In genomic region chr14:71538949-71539659, GRCh38 we compare ENCODE assay signal across 12 cellular contexts.
DNase-seq lines count a peak whose midpoint lies in the region; ATAC-seq and TF ChIP-seq lines count a peak whose summit lies in the region.
"Had no signal": no experiment of that assay in that cellular context is flagged by ENCODE, and none has a peak within 500 bp of the region (broad histone marks: within the 10 kb centered on the region; RNA-seq: fewer than 3 reads in every experiment).

No MANE protein-coding gene starts in this region.

- no peaks in the 10 kb centered on the region for H3K9me3 Mint-ChIP-seq in activated naive CD4-positive, alpha-beta T cell treated with anti-CD3 and anti-CD28 coated beads, Interleukin-2, amount 10 ng/mL, durations not matched to agents 7 days and 5 days

- peaks cover 12% of the 10 kb centered on the region for H3K4me1 Mint-ChIP-seq in activated naive CD4-positive, alpha-beta T cell treated with anti-CD3 and anti-CD28 coated beads, Interleukin-2, amount 10 ng/mL, durations not matched to agents 7 days and 5 days

- no peaks in the 10 kb centered on the region for H3K36me3 Mint-ChIP-seq in activated naive CD4-positive, alpha-beta T cell treated with anti-CD3 and anti-CD28 coated beads, Interleukin-2, amount 10 ng/mL, durations not matched to agents 7 days and 5 days

- H3K27ac ChIP-seq in cardiac muscle cell (peak overlapping the region; percentile 88), right atrium auricular region (no peak overlapping the region), thoracic aorta (no peak overlapping the region), psoas muscle (no peak overlapping the region)
- H3K27ac ChIP-seq: epithelial cell of prostate, VCaP had no signal

- no peak overlapping the region for H3K4me3 ChIP-seq in cardiac muscle cell
- no peak overlapping the region for H3K4me3 ChIP-seq in right atrium auricular region
- H3K4me3 ChIP-seq in thoracic aorta = peak overlapping the region; percentile 40
- H3K4me3 ChIP-seq in psoas muscle = no peak overlapping the region

- TF ChIP-seq CTCF in cardiac muscle cell (IDR thresholded peaks at IDR 0.05; ENCODE audit: low read depth, low read length) = no peak
- no peak for TF ChIP-seq CTCF in right atrium auricular region (IDR thresholded peaks at IDR 0.05)
- no peak for TF ChIP-seq CTCF in thoracic aorta (IDR thresholded peaks at IDR 0.05)
- TF ChIP-seq CTCF in psoas muscle (IDR thresholded peaks at IDR 0.05) = no peak

- WGBS in psoas muscle, 3 donors = 53 to 59% (median 58%) methylated on average over 4 of the region's 4 CpGs

- ATAC-seq in thoracic aorta (ENCODE audit: insufficient number of reproducible peaks, low FRiP score, low read depth) = no peak
- ATAC-seq in psoas muscle = no peak

- peak in 1 of 2 donors; percentile 63 for DNase-seq in cardiac muscle cell (ENCODE audit: low read depth in 1 of 2, low spot score in 1 of 2)
- no peak for DNase-seq in right atrium auricular region (ENCODE audit: low spot score)
- peak; percentile 59 for DNase-seq in cerebellum (ENCODE audit: low spot score)
- DNase-seq in left kidney (ENCODE audit: low read depth, low spot score) = peak; percentile 14
- no peak for DNase-seq in thoracic aorta (ENCODE audit: low spot score)
- DNase-seq in activated naive CD4-positive, alpha-beta T cell treated with anti-CD3 and anti-CD28 coated beads, Interleukin-2, amount 10 ng/mL, durations not matched to agents 7 days and 5 days = no peak
- no peak for DNase-seq in psoas muscle
- no peak for DNase-seq in retina
- DNase-seq: NCI-H2227 treated with DMSO at 0.1 percent for 48 hours, small intestine had no signal

- no peaks in the 10 kb centered on the region for H3K27me3 Mint-ChIP-seq in activated naive CD4-positive, alpha-beta T cell treated with anti-CD3 and anti-CD28 coated beads, Interleukin-2, amount 10 ng/mL, durations not matched to agents 7 days and 5 days

- no peak overlapping the region for H3K4me3 Mint-ChIP-seq in activated naive CD4-positive, alpha-beta T cell treated with anti-CD3 and anti-CD28 coated beads, Interleukin-2, amount 10 ng/mL, durations not matched to agents 7 days and 5 days

- no peak overlapping the region for H3K27ac Mint-ChIP-seq in activated naive CD4-positive, alpha-beta T cell treated with anti-CD3 and anti-CD28 coated beads, Interleukin-2, amount 10 ng/mL, durations not matched to agents 7 days and 5 days

- no peaks in the 10 kb centered on the region for H3K27me3 ChIP-seq in cardiac muscle cell
- H3K27me3 ChIP-seq in right atrium auricular region = no peaks in the 10 kb centered on the region
- H3K27me3 ChIP-seq in thoracic aorta (replicated peaks; ENCODE audit: insufficient read depth) = no peaks in the 10 kb centered on the region
- H3K27me3 ChIP-seq in psoas muscle (ENCODE audit: insufficient read depth in 3 of 3, low read length in 2 of 3) = no peaks in the 10 kb centered on the region

- CTCF ChIA-PET in activated naive CD4-positive, alpha-beta T cell treated with anti-CD3 and anti-CD28 coated beads, Interleukin-2, amount 10 ng/mL, durations not matched to agents 7 days and 5 days (lab: Charles Lee) = no interaction called here

- intact Hi-C loops in psoas muscle (cut with DNase I) = no loop called here

- H3K4me1 ChIP-seq in cardiac muscle cell (ENCODE audit: low read depth) (peaks cover 49% of the 10 kb centered on the region), right atrium auricular region (peaks cover 0 to 25% of the 10 kb centered on the region in 2 donors), thoracic aorta (ENCODE audit: control insufficient read depth in 1 of 2, low read depth in 2 of 2) (peaks cover 19 to 33% of the 10 kb centered on the region in 2 donors), psoas muscle (no peaks in the 10 kb centered on the region)

- no peaks in the 10 kb centered on the region for H3K36me3 ChIP-seq in cardiac muscle cell
- no peaks in the 10 kb centered on the region for H3K36me3 ChIP-seq in right atrium auricular region
- H3K36me3 ChIP-seq in thoracic aorta = no peaks in the 10 kb centered on the region
- no peaks in the 10 kb centered on the region for H3K36me3 ChIP-seq in psoas muscle (ENCODE audit: insufficient read depth in 1 of 2, low read depth in 1 of 2)

- H3K9me3 ChIP-seq in cardiac muscle cell (ENCODE audit: low read depth) = no peaks in the 10 kb centered on the region
- no peaks in the 10 kb centered on the region for H3K9me3 ChIP-seq in right atrium auricular region
- no peaks in the 10 kb centered on the region for H3K9me3 ChIP-seq in thoracic aorta
- H3K9me3 ChIP-seq in psoas muscle = no peaks in the 10 kb centered on the region

Comparison
In these comparisons a context has a peak if more than half of its experiments do, and no peak if none do; other contexts are left out.
1. DNase-seq: peak in cerebellum (single experiment) and left kidney (single experiment); none in right atrium auricular region (single experiment), thoracic aorta (single experiment), activated naive CD4-positive, alpha-beta T cell treated with anti-CD3 and anti-CD28 coated beads, Interleukin-2, amount 10 ng/mL, durations not matched to agents 7 days and 5 days (single experiment), psoas muscle (0 of 2) and retina (single experiment).